In genomic region chr1:219088778-219089557, GRCh38 we compare ENCODE assay signal across 9 cellular contexts.
A peak's percentile ranks its signal among the peaks of the same experiment; 100 is the strongest.
DNase-seq lines count a peak whose midpoint lies in the region; ATAC-seq and TF ChIP-seq lines count a peak whose summit lies in the region.
"Had no signal": no experiment of that assay in that cellular context is flagged by ENCODE, and none has a peak within 500 bp of the region (broad histone marks: within the 10 kb centered on the region; RNA-seq: fewer than 3 reads in every experiment).

No MANE protein-coding gene starts in this region.

- H3K79me2 ChIP-seq in PC-3 (ENCODE audit: low read length): no peaks in the 10 kb centered on the region

- no peaks in the 10 kb centered on the region for H3K4me1 Mint-ChIP-seq in activated T-cell treated with anti-CD3 and anti-CD28 coated beads, Interleukin-2, amount 50 U/mL, for 24 hours (ENCODE audit: low read depth)

- H3K9me2 ChIP-seq in PC-3 (replicated peaks; ENCODE audit: low read length): no peaks in the 10 kb centered on the region

- H3K4me1 ChIP-seq in PC-3 (ENCODE audit: insufficient read depth, low read length) (peaks cover 85% of the 10 kb centered on the region), transverse colon (no peaks in the 10 kb centered on the region)

- peak overlapping the region; percentile 52 for H3K4me2 ChIP-seq in PC-3 (ENCODE audit: low read length)

- no peaks in the 10 kb centered on the region for H4K20me1 ChIP-seq in PC-3 (ENCODE audit: low read length)

- peak; percentile 84 for ATAC-seq in GM18907 (IDR thresholded peaks at IDR 0.05; ENCODE audit: unreplicated experiment)
- peak; percentile 67 for ATAC-seq in HG02943 (IDR thresholded peaks at IDR 0.05; ENCODE audit: low read depth, unreplicated experiment)
- ATAC-seq in PC-3: peak; percentile 98

- H3K36me3 ChIP-seq in PC-3 (ENCODE audit: low read depth, low read length) (peaks cover 6% of the 10 kb centered on the region; the same call in 1 of the 2 replicates), transverse colon (no peaks in the 10 kb centered on the region)

- no peaks in the 10 kb centered on the region for H3K27me3 ChIP-seq in PC-3 (ENCODE audit: low read length)
- H3K27me3 ChIP-seq in transverse colon: no peaks in the 10 kb centered on the region

- H2AFZ ChIP-seq in PC-3 (ENCODE audit: low read length): no peak overlapping the region

- no peak for TF ChIP-seq CTCF in PC-3 (conservative IDR thresholded peaks at IDR 0.05; ENCODE audit: low read depth, low read length)
- no peak for TF ChIP-seq CTCF in transverse colon (IDR thresholded peaks at IDR 0.05)

- no peak for TF ChIP-seq EP300 in transverse colon (IDR thresholded peaks at IDR 0.05; ENCODE audit: low read depth)

- CTCF ChIA-PET in PC-3 (lab: Charles Lee): interaction anchor here (0.6 kb wide), 1 partner anchor 491 kb away, joined by 3 read pairs; no protein-coding TSS in a partner anchor

- H3K27ac ChIP-seq in PC-3 (ENCODE audit: low read length): peak overlapping the region; percentile 52
- no peak overlapping the region for H3K27ac ChIP-seq in transverse colon
- H3K27ac ChIP-seq: VCaP had no signal

- no peaks in the 10 kb centered on the region for H3K9me3 Mint-ChIP-seq in activated T-cell treated with anti-CD3 and anti-CD28 coated beads, Interleukin-2, amount 50 U/mL, for 24 hours

- BruUV-seq in PC-3 (replicated peaks; lab: Mats Ljungman, UMichigan): no TSS peak

- intact Hi-C loops in PC-3 (cut with micrococcal nuclease) (loop anchor here (5.0 kb wide), 2 partner anchors 188 to 493 kb away; no protein-coding TSS in a partner anchor), transverse colon (cut with DNase I; ENCODE audit: low total_unique reads) (no loop called here)

- H3K27ac Mint-ChIP-seq in activated T-cell treated with anti-CD3 and anti-CD28 coated beads, Interleukin-2, amount 50 U/mL, for 24 hours: no peak overlapping the region

- H3K9ac ChIP-seq in PC-3 (ENCODE audit: low read length): no peak overlapping the region

- no peak overlapping the region for H3K4me3 Mint-ChIP-seq in activated T-cell treated with anti-CD3 and anti-CD28 coated beads, Interleukin-2, amount 50 U/mL, for 24 hours

- H3K9me3 ChIP-seq in PC-3 (ENCODE audit: low read length): no peaks in the 10 kb centered on the region
- peaks cover 0 to 6% of the 10 kb centered on the region in 2 donors for H3K9me3 ChIP-seq in transverse colon

- WGBS in transverse colon (ENCODE audit: low coverage in 1 of 2), 2 donors: 77 to 88% methylated on average over 1 to 5 of the region's 5 CpGs

- H3K36me3 Mint-ChIP-seq in activated T-cell treated with anti-CD3 and anti-CD28 coated beads, Interleukin-2, amount 50 U/mL, for 24 hours (ENCODE audit: low read depth): no peaks in the 10 kb centered on the region

- no peak for TF ChIP-seq POLR2A in transverse colon (IDR thresholded peaks at IDR 0.05)

- in situ Hi-C loops in transverse colon (cut with MboI; ENCODE audit: low pct_ligation_motif_present in 1 of 4, low pct_unique_long_range_greater_than_20kb in 1 of 4, low sequenced_read_pairs in 3 of 4): no loop called here

- DNase-seq in PC-3 (peak; percentile 100), globus pallidus (ENCODE audit: low spot score) (peak; percentile 16), transverse colon (peak; percentile 14), NCI-H446 treated with DMSO at 0.1 percent for 48 hours (lab: John Stamatoyannopoulos, UW) (no peak)
- DNase-seq in stimulated activated CD4-positive, alpha-beta T cell treated with anti-CD3 and anti-CD28 coated beads, Interleukin-4, amount 100 ng/mL, for 1 hour: no peak
- no peak for DNase-seq in activated T-cell treated with anti-CD3 and anti-CD28 coated beads, Interleukin-2, amount 50 U/mL, for 24 hours

- POLR2A ChIA-PET in PC-3 (lab: Charles Lee; ENCODE audit: unreplicated experiment): no interaction called here

- peaks cover 15% of the 10 kb centered on the region for H3F3A ChIP-seq in PC-3 (ENCODE audit: low read length, unreplicated experiment)

- H3K27me3 Mint-ChIP-seq in activated T-cell treated with anti-CD3 and anti-CD28 coated beads, Interleukin-2, amount 50 U/mL, for 24 hours: no peaks in the 10 kb centered on the region

- H3K4me3 ChIP-seq in PC-3 (ENCODE audit: low read length) (0 out of 2 replicates have a peak overlapping the region, but pooled peaks have one; percentile 3), transverse colon (no peak overlapping the region)

Comparison
In these comparisons a context has a peak if more than half of its experiments do, and no peak if none do; other contexts are left out.
1. DNase-seq: peak in PC-3 (single experiment), globus pallidus (single experiment) and transverse colon (single experiment); none in NCI-H446 treated with DMSO at 0.1 percent for 48 hours (single experiment), stimulated activated CD4-positive, alpha-beta T cell treated with anti-CD3 and anti-CD28 coated beads, Interleukin-4, amount 100 ng/mL, for 1 hour (single experiment) and activated T-cell treated with anti-CD3 and anti-CD28 coated beads, Interleukin-2, amount 50 U/mL, for 24 hours (single experiment).
2. Peak in every context shown above with its lines, with median percentiles within 50 percentile points of each other: ATAC-seq.